Comparison of ENCODE assay signal across 1 cellular context in the genomic region with DNA sequence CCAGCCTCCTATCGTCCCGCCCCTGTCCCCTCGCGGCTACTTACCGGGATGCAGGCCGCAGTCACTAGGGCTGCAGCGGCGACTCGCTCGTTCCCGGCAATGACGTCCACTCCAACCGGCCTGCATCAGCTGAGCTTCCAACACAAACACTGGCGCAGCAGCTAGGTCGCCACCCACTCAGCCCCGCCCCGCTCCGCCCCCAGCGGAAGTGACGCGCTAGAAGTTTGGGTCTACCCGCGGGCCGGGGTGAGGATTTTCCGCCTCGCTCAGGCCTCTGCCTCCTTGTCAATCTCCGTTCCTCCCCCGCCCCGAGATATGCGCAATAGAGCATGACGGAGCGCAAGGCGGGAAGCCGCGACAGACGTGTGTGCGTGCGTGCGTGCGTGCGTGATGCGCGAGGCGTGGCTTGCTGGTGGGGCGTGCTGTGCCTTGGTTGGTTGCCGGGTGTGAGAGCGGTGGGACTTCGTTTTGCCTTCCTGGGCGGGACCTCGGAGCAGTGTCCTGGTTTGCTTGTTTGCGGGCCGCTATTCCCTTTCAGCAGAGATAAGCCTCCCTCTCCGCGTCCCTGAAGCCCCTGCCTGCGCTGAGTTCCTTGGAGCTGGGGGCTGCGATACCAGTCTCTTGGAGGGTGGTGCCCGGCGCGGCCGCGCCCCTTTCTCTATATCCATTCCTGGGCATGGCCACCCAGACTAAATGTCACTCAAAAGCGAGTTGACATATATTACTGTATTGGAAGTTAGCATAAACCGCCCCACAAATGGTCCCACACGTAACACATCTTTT.
TF ChIP-seq lines count a peak whose summit lies in the region.

A gene with protein sequence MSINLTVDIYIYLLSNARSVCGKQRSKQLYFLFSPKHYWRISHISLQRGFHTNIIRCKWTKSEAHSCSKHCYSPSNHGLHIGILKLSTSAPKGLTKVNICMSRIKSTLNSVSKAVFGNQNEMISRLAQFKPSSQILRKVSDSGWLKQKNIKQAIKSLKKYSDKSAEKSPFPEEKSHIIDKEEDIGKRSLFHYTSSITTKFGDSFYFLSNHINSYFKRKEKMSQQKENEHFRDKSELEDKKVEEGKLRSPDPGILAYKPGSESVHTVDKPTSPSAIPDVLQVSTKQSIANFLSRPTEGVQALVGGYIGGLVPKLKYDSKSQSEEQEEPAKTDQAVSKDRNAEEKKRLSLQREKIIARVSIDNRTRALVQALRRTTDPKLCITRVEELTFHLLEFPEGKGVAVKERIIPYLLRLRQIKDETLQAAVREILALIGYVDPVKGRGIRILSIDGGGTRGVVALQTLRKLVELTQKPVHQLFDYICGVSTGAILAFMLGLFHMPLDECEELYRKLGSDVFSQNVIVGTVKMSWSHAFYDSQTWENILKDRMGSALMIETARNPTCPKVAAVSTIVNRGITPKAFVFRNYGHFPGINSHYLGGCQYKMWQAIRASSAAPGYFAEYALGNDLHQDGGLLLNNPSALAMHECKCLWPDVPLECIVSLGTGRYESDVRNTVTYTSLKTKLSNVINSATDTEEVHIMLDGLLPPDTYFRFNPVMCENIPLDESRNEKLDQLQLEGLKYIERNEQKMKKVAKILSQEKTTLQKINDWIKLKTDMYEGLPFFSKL (minus strand): TSS at position 151 of the 783 bp plus-strand sequence. CDS start 10,644 bp downstream, outside the sequence.

TF ChIP-seq in K562, 482 proteins besides CTCF, POLR2A, EP300 and RAD21 (continued from another document and continues in another):
- TF ChIP-seq ZBTB7A (IDR thresholded peaks at IDR 0.05; ENCODE audit: borderline replicate concordance, control insufficient read depth, low read depth, low read length) (peak; percentile 83), TOE1 (IDR thresholded peaks at IDR 0.05; ENCODE audit: borderline replicate concordance) (peak; percentile 74; the same call in 1 of the 2 replicates), TOE1 (CRISPR knock-in tag; IDR thresholded peaks at IDR 0.05; ENCODE audit: borderline replicate concordance, low read depth) (no peak), MTA1 (IDR thresholded peaks at IDR 0.05; ENCODE audit: borderline replicate concordance) (no peak; the same call in 1 of the 2 replicates), TEAD1 (CRISPR knock-in tag; IDR thresholded peaks at IDR 0.05) (peak; percentile 44 to 96; a peak in 2 of 4 replicates), MTA2 (IDR thresholded peaks at IDR 0.05; ENCODE audit: low read depth) (no peak), DPF2 (IDR thresholded peaks at IDR 0.05) (peak; percentile 64), ATF7 (IDR thresholded peaks at IDR 0.05) (peak; percentile 97), CBFA2T2 (conservative IDR thresholded peaks at IDR 0.05) (no peak), POLR2G (IDR thresholded peaks at IDR 0.05; ENCODE audit: low read depth, low read length) (peak; percentile 97), CAMTA2 (CRISPR knock-in tag; conservative IDR thresholded peaks at IDR 0.05) (no peak), FOXA3 (CRISPR knock-in tag; conservative IDR thresholded peaks at IDR 0.05 in 1 of 2, IDR thresholded peaks at IDR 0.05 in 1 of 2) (peak in 1 of 2 experiments; percentile 84; a peak in 2 of 4 replicates), ZNF444 (CRISPR knock-in tag; IDR thresholded peaks at IDR 0.05) (no peak), ZNF699 (CRISPR knock-in tag; IDR thresholded peaks at IDR 0.05; ENCODE audit: insufficient replicate concordance) (no peak), CEBPG (CRISPR knock-in tag; IDR thresholded peaks at IDR 0.05) (peak; percentile 96), CEBPG (tag; conservative IDR thresholded peaks at IDR 0.05 in 1 of 2, IDR thresholded peaks at IDR 0.05 in 1 of 2) (peak; percentile 70 to 85), DNMT1 (IDR thresholded peaks at IDR 0.05) (no peak), RFX1 (IDR thresholded peaks at IDR 0.05) (no peak), GATAD2A (IDR thresholded peaks at IDR 0.05) (peak; percentile 72; the same call in 1 of the 2 replicates), MCM3 (IDR thresholded peaks at IDR 0.05) (no peak), RBM17 (IDR thresholded peaks at IDR 0.05; ENCODE audit: borderline replicate concordance, low read depth, low read length) (no peak), ZC3H4 (CRISPR knock-in tag; IDR thresholded peaks at IDR 0.05; ENCODE audit: borderline replicate concordance) (no peak), ZNF583 (CRISPR knock-in tag; IDR thresholded peaks at IDR 0.05) (no peak), ZNF696 (CRISPR knock-in tag; conservative IDR thresholded peaks at IDR 0.05) (no peak)
- TF ChIP-seq, protein P1, sequence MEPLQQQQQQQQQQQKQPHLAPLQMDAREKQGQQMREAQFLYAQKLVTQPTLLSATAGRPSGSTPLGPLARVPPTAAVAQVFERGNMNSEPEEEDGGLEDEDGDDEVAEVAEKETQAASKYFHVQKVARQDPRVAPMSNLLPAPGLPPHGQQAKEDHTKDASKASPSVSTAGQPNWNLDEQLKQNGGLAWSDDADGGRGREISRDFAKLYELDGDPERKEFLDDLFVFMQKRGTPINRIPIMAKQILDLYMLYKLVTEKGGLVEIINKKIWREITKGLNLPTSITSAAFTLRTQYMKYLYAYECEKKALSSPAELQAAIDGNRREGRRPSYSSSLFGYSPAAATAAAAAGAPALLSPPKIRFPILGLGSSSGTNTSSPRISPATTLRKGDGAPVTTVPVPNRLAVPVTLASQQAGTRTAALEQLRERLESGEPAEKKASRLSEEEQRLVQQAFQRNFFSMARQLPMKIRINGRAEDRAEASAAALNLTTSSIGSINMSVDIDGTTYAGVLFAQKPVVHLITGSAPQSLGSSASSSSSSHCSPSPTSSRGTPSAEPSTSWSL (CRISPR knock-in tag; IDR thresholded peaks at IDR 0.05; ENCODE audit: borderline replicate concordance) = peak; percentile 93; the same call in 1 of the 2 replicates
- TF ChIP-seq, protein P2, sequence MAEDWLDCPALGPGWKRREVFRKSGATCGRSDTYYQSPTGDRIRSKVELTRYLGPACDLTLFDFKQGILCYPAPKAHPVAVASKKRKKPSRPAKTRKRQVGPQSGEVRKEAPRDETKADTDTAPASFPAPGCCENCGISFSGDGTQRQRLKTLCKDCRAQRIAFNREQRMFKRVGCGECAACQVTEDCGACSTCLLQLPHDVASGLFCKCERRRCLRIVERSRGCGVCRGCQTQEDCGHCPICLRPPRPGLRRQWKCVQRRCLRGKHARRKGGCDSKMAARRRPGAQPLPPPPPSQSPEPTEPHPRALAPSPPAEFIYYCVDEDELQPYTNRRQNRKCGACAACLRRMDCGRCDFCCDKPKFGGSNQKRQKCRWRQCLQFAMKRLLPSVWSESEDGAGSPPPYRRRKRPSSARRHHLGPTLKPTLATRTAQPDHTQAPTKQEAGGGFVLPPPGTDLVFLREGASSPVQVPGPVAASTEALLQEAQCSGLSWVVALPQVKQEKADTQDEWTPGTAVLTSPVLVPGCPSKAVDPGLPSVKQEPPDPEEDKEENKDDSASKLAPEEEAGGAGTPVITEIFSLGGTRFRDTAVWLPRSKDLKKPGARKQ (CRISPR knock-in tag; IDR thresholded peaks at IDR 0.05) = no peak
- TF ChIP-seq, protein P3, sequence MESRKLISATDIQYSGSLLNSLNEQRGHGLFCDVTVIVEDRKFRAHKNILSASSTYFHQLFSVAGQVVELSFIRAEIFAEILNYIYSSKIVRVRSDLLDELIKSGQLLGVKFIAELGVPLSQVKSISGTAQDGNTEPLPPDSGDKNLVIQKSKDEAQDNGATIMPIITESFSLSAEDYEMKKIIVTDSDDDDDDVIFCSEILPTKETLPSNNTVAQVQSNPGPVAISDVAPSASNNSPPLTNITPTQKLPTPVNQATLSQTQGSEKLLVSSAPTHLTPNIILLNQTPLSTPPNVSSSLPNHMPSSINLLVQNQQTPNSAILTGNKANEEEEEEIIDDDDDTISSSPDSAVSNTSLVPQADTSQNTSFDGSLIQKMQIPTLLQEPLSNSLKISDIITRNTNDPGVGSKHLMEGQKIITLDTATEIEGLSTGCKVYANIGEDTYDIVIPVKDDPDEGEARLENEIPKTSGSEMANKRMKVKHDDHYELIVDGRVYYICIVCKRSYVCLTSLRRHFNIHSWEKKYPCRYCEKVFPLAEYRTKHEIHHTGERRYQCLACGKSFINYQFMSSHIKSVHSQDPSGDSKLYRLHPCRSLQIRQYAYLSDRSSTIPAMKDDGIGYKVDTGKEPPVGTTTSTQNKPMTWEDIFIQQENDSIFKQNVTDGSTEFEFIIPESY (CRISPR knock-in tag; IDR thresholded peaks at IDR 0.05) = no peak
- TF ChIP-seq, protein P4, sequence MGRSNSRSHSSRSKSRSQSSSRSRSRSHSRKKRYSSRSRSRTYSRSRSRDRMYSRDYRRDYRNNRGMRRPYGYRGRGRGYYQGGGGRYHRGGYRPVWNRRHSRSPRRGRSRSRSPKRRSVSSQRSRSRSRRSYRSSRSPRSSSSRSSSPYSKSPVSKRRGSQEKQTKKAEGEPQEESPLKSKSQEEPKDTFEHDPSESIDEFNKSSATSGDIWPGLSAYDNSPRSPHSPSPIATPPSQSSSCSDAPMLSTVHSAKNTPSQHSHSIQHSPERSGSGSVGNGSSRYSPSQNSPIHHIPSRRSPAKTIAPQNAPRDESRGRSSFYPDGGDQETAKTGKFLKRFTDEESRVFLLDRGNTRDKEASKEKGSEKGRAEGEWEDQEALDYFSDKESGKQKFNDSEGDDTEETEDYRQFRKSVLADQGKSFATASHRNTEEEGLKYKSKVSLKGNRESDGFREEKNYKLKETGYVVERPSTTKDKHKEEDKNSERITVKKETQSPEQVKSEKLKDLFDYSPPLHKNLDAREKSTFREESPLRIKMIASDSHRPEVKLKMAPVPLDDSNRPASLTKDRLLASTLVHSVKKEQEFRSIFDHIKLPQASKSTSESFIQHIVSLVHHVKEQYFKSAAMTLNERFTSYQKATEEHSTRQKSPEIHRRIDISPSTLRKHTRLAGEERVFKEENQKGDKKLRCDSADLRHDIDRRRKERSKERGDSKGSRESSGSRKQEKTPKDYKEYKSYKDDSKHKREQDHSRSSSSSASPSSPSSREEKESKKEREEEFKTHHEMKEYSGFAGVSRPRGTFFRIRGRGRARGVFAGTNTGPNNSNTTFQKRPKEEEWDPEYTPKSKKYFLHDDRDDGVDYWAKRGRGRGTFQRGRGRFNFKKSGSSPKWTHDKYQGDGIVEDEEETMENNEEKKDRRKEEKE (IDR thresholded peaks at IDR 0.05; ENCODE audit: borderline replicate concordance in 1 of 2, control insufficient read depth in 1 of 2, low read depth in 2 of 2, low read length in 1 of 2) = 0 out of 4 replicates have a peak, but pooled peaks of 1 of the 2 experiments have one; percentile 21
- TF ChIP-seq, protein P5, sequence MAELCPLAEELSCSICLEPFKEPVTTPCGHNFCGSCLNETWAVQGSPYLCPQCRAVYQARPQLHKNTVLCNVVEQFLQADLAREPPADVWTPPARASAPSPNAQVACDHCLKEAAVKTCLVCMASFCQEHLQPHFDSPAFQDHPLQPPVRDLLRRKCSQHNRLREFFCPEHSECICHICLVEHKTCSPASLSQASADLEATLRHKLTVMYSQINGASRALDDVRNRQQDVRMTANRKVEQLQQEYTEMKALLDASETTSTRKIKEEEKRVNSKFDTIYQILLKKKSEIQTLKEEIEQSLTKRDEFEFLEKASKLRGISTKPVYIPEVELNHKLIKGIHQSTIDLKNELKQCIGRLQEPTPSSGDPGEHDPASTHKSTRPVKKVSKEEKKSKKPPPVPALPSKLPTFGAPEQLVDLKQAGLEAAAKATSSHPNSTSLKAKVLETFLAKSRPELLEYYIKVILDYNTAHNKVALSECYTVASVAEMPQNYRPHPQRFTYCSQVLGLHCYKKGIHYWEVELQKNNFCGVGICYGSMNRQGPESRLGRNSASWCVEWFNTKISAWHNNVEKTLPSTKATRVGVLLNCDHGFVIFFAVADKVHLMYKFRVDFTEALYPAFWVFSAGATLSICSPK (IDR thresholded peaks at IDR 0.05; ENCODE audit: borderline replicate concordance) = no peak
- TF ChIP-seq, protein P6, sequence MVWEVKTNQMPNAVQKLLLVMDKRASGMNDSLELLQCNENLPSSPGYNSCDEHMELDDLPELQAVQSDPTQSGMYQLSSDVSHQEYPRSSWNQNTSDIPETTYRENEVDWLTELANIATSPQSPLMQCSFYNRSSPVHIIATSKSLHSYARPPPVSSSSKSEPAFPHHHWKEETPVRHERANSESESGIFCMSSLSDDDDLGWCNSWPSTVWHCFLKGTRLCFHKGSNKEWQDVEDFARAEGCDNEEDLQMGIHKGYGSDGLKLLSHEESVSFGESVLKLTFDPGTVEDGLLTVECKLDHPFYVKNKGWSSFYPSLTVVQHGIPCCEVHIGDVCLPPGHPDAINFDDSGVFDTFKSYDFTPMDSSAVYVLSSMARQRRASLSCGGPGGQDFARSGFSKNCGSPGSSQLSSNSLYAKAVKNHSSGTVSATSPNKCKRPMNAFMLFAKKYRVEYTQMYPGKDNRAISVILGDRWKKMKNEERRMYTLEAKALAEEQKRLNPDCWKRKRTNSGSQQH (CRISPR knock-in tag; IDR thresholded peaks at IDR 0.05) = 0 out of 2 replicates have a peak, but pooled peaks have one; percentile 73
- TF ChIP-seq, protein P7, sequence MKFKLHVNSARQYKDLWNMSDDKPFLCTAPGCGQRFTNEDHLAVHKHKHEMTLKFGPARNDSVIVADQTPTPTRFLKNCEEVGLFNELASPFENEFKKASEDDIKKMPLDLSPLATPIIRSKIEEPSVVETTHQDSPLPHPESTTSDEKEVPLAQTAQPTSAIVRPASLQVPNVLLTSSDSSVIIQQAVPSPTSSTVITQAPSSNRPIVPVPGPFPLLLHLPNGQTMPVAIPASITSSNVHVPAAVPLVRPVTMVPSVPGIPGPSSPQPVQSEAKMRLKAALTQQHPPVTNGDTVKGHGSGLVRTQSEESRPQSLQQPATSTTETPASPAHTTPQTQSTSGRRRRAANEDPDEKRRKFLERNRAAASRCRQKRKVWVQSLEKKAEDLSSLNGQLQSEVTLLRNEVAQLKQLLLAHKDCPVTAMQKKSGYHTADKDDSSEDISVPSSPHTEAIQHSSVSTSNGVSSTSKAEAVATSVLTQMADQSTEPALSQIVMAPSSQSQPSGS (CRISPR knock-in tag; IDR thresholded peaks at IDR 0.05) = no peak; the same call in 1 of the 2 replicates
